ENCODE assay signal across 8 cellular contexts in the genomic region with DNA sequence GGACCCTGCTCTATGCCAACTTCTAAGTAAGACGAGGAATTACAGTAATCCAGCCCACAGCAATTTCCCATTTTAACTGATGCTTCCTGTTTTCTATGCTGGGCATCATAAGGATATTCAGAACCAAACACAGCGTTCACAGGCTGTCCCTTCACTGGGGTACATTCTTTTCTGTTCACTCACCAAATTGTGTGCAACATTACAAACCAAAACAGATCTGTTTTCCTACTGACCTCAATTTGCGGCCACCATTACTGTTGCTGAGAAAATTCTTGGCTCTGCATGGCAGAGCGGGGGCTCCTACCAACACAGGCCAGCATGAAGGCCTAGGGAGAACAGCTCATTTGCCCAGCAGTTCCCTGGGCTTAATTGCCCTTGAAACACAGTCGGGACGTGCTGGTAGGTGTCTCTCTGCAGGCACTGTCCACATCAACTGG.
DNase-seq lines count a peak whose midpoint lies in the region; ATAC-seq, FAIRE-seq and TF ChIP-seq lines count a peak whose summit lies in the region.

No MANE protein-coding gene starts in this region.

- peak overlapping the region; percentile 93 to 95 for H3K27ac ChIP-seq in A549
- H3K27ac ChIP-seq in kidney (ENCODE audit: low read depth in 2 of 2, low read length in 2 of 2) = no peak overlapping the region

- H3K9me3 ChIP-seq in A549 (no peaks in the 10 kb centered on the region), mucosa of descending colon (no peaks in the 10 kb centered on the region), kidney (ENCODE audit: control insufficient read depth in 1 of 2, low read length in 2 of 2) (no peaks in the 10 kb centered on the region)

- WGBS in A549 (ENCODE audit: missing lambda C conversion rate) = 17% methylated on average over 6 of the region's 6 CpGs

- no peak for TF ChIP-seq CTCF in A549 (IDR thresholded peaks at IDR 0.05)
- no peak for TF ChIP-seq CTCF in choroid plexus epithelial cell (conservative IDR thresholded peaks at IDR 0.05; ENCODE audit: low read depth, low read length)
- no peak for TF ChIP-seq CTCF in mucosa of descending colon (IDR thresholded peaks at IDR 0.05)
- TF ChIP-seq CTCF in kidney (IDR thresholded peaks at IDR 0.05; ENCODE audit: borderline replicate concordance, extremely low read depth, insufficient read depth) = no peak

- TF ChIP-seq EP300 in A549 (IDR thresholded peaks at IDR 0.05) = no peak

- DNase-seq in A549 (ENCODE audit: low read depth in 1 of 2, low spot score in 1 of 2) (peak in 1 of 2 experiments; percentile 62), M059J (ENCODE audit: low read depth) (peak; percentile 97), choroid plexus epithelial cell (ENCODE audit: low read depth) (peak; percentile 90), mucosa of descending colon (no peak), HEK293T (ENCODE audit: extremely low spot score) (no peak), kidney (no peak), COR-L47 (lab: John Stamatoyannopoulos, UW) (no peak)
- no peak for DNase-seq in stimulated activated CD8-positive, alpha-beta memory T cell treated with anti-CD3 and anti-CD28 coated beads, Interleukin-4, amount 100 ng/mL, for 48 hours

- POLR2A ChIA-PET in A549 (lab: Yijun Ruan, JAX) = interaction anchor here (1.1 to 4.0 kb wide), 3 partner anchors 8 to 41 kb away, joined by 3 to 35 read pairs (median 4); no protein-coding TSS in a partner anchor
- POLR2A ChIA-PET in HEK293T (lab: Yijun Ruan, JAX) = no interaction called here

- no peak for TF ChIP-seq POLR2A in A549 (IDR thresholded peaks at IDR 0.05; ENCODE audit: low read length)

- peak overlapping the region; percentile 74 for H3K4me2 ChIP-seq in A549

- no peak overlapping the region for H3K9ac ChIP-seq in kidney (ENCODE audit: low read length in 2 of 2)

- peak; percentile 12 to 16 for ATAC-seq in A549
- ATAC-seq in mucosa of descending colon = peak; percentile 1

- H3K36me3 ChIP-seq in mucosa of descending colon (ENCODE audit: low read depth) (peaks cover 4% of the 10 kb centered on the region), kidney (ENCODE audit: control insufficient read depth in 1 of 2, insufficient read depth in 2 of 2, low read length in 2 of 2) (no peaks in the 10 kb centered on the region)

- no peak for TF ChIP-seq RAD21 in A549 (conservative IDR thresholded peaks at IDR 0.05 in 1 of 2, IDR thresholded peaks at IDR 0.05 in 1 of 2)

- H3K4me1 ChIP-seq in A549 (peaks cover 100% of the 10 kb centered on the region), mucosa of descending colon (ENCODE audit: low read depth) (peaks cover 44% of the 10 kb centered on the region), kidney (ENCODE audit: control insufficient read depth in 1 of 2, insufficient read depth in 1 of 2, low read depth in 1 of 2, low read length in 2 of 2) (peaks cover 16 to 22% of the 10 kb centered on the region in 2 donors)

- intact Hi-C loops in mucosa of descending colon (cut with DNase I, micrococcal nuclease) = no loop called here
- intact Hi-C loops in kidney (cut with DNase I) = no loop called here

- H3K4me3 ChIP-seq in A549 (0 out of 3 replicates have a peak overlapping the region, but pooled peaks have one; percentile 9), choroid plexus epithelial cell (ENCODE audit: low read depth, low read length) (no peak overlapping the region), mucosa of descending colon (no peak overlapping the region), kidney (ENCODE audit: low read length in 2 of 2) (no peak overlapping the region)

- CTCF ChIA-PET in A549 (lab: Yijun Ruan, JAX) (interaction anchor here (0.8 to 4.3 kb wide), 13 partner anchors 8 to 233 kb away, joined by 3 to 35 read pairs (median 4); no protein-coding TSS in a partner anchor), HEK293T (lab: Yijun Ruan, JAX) (no interaction called here)

- no peak for FAIRE-seq in A549 (lab: Jason Lieb, UNC)
- FAIRE-seq in kidney (lab: Jason Lieb, UNC) = no peak

TF ChIP-seq in A549, 52 proteins besides CTCF, POLR2A, EP300 and RAD21 (continues in another document):
- TF ChIP-seq EHF (CRISPR knock-in tag; IDR thresholded peaks at IDR 0.05) (peak; percentile 77; the same call in 1 of the 2 replicates), GATA3 (IDR thresholded peaks at IDR 0.05; ENCODE audit: borderline replicate concordance) (peak; percentile 47; the same call in 1 of the 2 replicates), CEBPB (IDR thresholded peaks at IDR 0.05) (no peak), JUNB (IDR thresholded peaks at IDR 0.05) (0 out of 2 replicates have a peak, but pooled peaks have one; percentile 17), SREBF2 (IDR thresholded peaks at IDR 0.05) (no peak), FOXS1 (CRISPR knock-in tag; IDR thresholded peaks at IDR 0.05) (peak; percentile 23; the same call in 1 of the 2 replicates), HOXA7 (CRISPR knock-in tag; IDR thresholded peaks at IDR 0.05) (no peak), POLR2AphosphoS2 (conservative IDR thresholded peaks at IDR 0.05; ENCODE audit: low read length) (no peak; the same call in 1 of the 2 replicates)
- TF ChIP-seq, protein P1, sequence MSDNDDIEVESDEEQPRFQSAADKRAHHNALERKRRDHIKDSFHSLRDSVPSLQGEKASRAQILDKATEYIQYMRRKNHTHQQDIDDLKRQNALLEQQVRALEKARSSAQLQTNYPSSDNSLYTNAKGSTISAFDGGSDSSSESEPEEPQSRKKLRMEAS (IDR thresholded peaks at IDR 0.05) = 0 out of 2 replicates have a peak, but pooled peaks have one; percentile 30
- TF ChIP-seq, protein P2, sequence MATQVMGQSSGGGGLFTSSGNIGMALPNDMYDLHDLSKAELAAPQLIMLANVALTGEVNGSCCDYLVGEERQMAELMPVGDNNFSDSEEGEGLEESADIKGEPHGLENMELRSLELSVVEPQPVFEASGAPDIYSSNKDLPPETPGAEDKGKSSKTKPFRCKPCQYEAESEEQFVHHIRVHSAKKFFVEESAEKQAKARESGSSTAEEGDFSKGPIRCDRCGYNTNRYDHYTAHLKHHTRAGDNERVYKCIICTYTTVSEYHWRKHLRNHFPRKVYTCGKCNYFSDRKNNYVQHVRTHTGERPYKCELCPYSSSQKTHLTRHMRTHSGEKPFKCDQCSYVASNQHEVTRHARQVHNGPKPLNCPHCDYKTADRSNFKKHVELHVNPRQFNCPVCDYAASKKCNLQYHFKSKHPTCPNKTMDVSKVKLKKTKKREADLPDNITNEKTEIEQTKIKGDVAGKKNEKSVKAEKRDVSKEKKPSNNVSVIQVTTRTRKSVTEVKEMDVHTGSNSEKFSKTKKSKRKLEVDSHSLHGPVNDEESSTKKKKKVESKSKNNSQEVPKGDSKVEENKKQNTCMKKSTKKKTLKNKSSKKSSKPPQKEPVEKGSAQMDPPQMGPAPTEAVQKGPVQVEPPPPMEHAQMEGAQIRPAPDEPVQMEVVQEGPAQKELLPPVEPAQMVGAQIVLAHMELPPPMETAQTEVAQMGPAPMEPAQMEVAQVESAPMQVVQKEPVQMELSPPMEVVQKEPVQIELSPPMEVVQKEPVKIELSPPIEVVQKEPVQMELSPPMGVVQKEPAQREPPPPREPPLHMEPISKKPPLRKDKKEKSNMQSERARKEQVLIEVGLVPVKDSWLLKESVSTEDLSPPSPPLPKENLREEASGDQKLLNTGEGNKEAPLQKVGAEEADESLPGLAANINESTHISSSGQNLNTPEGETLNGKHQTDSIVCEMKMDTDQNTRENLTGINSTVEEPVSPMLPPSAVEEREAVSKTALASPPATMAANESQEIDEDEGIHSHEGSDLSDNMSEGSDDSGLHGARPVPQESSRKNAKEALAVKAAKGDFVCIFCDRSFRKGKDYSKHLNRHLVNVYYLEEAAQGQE (IDR thresholded peaks at IDR 0.05) = no peak

TF ChIP-seq in HEK293T, 16 proteins besides CTCF, POLR2A, EP300 and RAD21:
- TF ChIP-seq ZNF384 (IDR thresholded peaks at IDR 0.05) (no peak), L3MBTL2 (conservative IDR thresholded peaks at IDR 0.05) (no peak), FOXM1 (IDR thresholded peaks at IDR 0.05; ENCODE audit: borderline replicate concordance) (no peak), TARDBP (IDR thresholded peaks at IDR 0.05) (no peak), BHLHE40 (IDR thresholded peaks at IDR 0.05; ENCODE audit: borderline replicate concordance) (no peak), ARNT (IDR thresholded peaks at IDR 0.05) (no peak), SUZ12 (IDR thresholded peaks at IDR 0.05) (no peak), NFRKB (IDR thresholded peaks at IDR 0.05) (no peak), ELF4 (IDR thresholded peaks at IDR 0.05) (no peak), FOXA1 (IDR thresholded peaks at IDR 0.05) (no peak), LEF1 (IDR thresholded peaks at IDR 0.05; ENCODE audit: borderline replicate concordance) (no peak), FOXK2 (IDR thresholded peaks at IDR 0.05) (no peak), SP1 (IDR thresholded peaks at IDR 0.05) (no peak), HDGF (IDR thresholded peaks at IDR 0.05; ENCODE audit: borderline replicate concordance) (no peak), CTBP1 (IDR thresholded peaks at IDR 0.05; ENCODE audit: borderline replicate concordance) (no peak)
- TF ChIP-seq, protein P3, sequence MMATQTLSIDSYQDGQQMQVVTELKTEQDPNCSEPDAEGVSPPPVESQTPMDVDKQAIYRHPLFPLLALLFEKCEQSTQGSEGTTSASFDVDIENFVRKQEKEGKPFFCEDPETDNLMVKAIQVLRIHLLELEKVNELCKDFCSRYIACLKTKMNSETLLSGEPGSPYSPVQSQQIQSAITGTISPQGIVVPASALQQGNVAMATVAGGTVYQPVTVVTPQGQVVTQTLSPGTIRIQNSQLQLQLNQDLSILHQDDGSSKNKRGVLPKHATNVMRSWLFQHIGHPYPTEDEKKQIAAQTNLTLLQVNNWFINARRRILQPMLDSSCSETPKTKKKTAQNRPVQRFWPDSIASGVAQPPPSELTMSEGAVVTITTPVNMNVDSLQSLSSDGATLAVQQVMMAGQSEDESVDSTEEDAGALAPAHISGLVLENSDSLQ (IDR thresholded peaks at IDR 0.05) = no peak
TF ChIP-seq in HEK293T: peak in this region for 0.

Comparison
In these comparisons a context has a peak if more than half of its experiments do, and no peak if none do; other contexts are left out.
1. DNase-seq: peak in M059J (single experiment) and choroid plexus epithelial cell (single experiment); none in mucosa of descending colon (0 of 3), HEK293T (single experiment), stimulated activated CD8-positive, alpha-beta memory T cell treated with anti-CD3 and anti-CD28 coated beads, Interleukin-4, amount 100 ng/mL, for 48 hours (single experiment), kidney (single experiment) and COR-L47 (single experiment).
2. H3K27ac ChIP-seq: peak in A549 (2 of 2); none in kidney (0 of 2).